In genomic region chr7:143816471-143817140, GRCh38 we compare ENCODE assay signal across 3 cellular contexts. TPM values are rescaled to one million over a fixed set of nuclear protein-coding genes. Genes with fewer than 3 reads are reported as not detected.
"Had no signal": no experiment of that assay in that cellular context is flagged by ENCODE, and none has a peak within 500 bp of the region (broad histone marks: within the 10 kb centered on the region; RNA-seq: fewer than 3 reads in every experiment).

No MANE protein-coding gene starts in this region.

RNA-seq across cellular contexts. Expression of gene CTAGE6, which starts 59.1 kb away (rescaled TPM):
- total RNA-seq: foreskin keratinocyte, heart left ventricle, left ventricle myocardium inferior had no signal
